ENCODE assay signal across 1 cellular context in genomic region chr10:48633381-48634197, GRCh38.
TF ChIP-seq lines count a peak whose summit lies in the region.

No MANE protein-coding gene starts in this region.

TF ChIP-seq in GM23338, 12 proteins besides CTCF, POLR2A, EP300 and RAD21 (continued from another document):
- TF ChIP-seq REST (IDR thresholded peaks at IDR 0.05; ENCODE audit: unreplicated experiment) = no peak
- TF ChIP-seq ZNF331 (CRISPR knock-in tag; IDR thresholded peaks at IDR 0.05; ENCODE audit: low read depth) = no peak
- no peak for TF ChIP-seq NANOG (IDR thresholded peaks at IDR 0.05; ENCODE audit: borderline replicate concordance)
- no peak for TF ChIP-seq EZH2 (IDR thresholded peaks at IDR 0.05; ENCODE audit: low read depth, unreplicated experiment)
- TF ChIP-seq JUNB (IDR thresholded peaks at IDR 0.05; ENCODE audit: unreplicated experiment) = no peak
- TF ChIP-seq ETS1 (IDR thresholded peaks at IDR 0.05) = no peak
- TF ChIP-seq POLR2AphosphoS5 (IDR thresholded peaks at IDR 0.05; ENCODE audit: low read depth) = no peak
TF ChIP-seq in GM23338: peak in this region for 0.
